ENCODE assay signal across 7 cellular contexts in genomic region chr2:56009758-56010534, GRCh38.
DNase-seq lines count a peak whose midpoint lies in the region; ATAC-seq, FAIRE-seq and TF ChIP-seq lines count a peak whose summit lies in the region.

No MANE protein-coding gene starts in this region.

- H3K27me3 Mint-ChIP-seq in naive thymus-derived CD4-positive, alpha-beta T cell: peaks cover 0 to 5% (median 0%) of the 10 kb centered on the region in 5 donors

- WGBS in GM12878 (ENCODE audit: insufficient coverage, insufficient replicate concordance, low lambda C conversion rate, missing lambda C conversion rate): 33% methylated on average over 3 of the region's 3 CpGs
- no CpG with 5 or more reads among the region's 3 CpGs for WGBS in mesendoderm (ENCODE audit: extremely low coverage, insufficient coverage, low lambda C conversion rate)
- 15 to 17% methylated on average over 3 of the region's 3 CpGs for WGBS in thyroid gland, 2 donors

- H3K9me3 ChIP-seq in GM12878 (replicated peaks; ENCODE audit: control insufficient read depth, insufficient read depth, low read length) (no peaks in the 10 kb centered on the region), thyroid gland (no peaks in the 10 kb centered on the region)
- no peaks in the 10 kb centered on the region for H3K9me3 ChIP-seq in naive thymus-derived CD4-positive, alpha-beta T cell (ENCODE audit: control insufficient read depth in 2 of 3, low read length in 3 of 3)

- H3K79me2 ChIP-seq in GM12878 (ENCODE audit: control insufficient read depth, insufficient read depth, low read length) (no peaks in the 10 kb centered on the region), mesendoderm (ENCODE audit: control insufficient read depth, insufficient read depth, low read length) (no peaks in the 10 kb centered on the region)

- peak; percentile 29; the same call in 2 of the 3 replicates for TF ChIP-seq CTCF in GM12872 (IDR thresholded peaks at IDR 0.05; ENCODE audit: insufficient read depth, low read depth, low read length)
- TF ChIP-seq CTCF in GM12878 (IDR thresholded peaks at IDR 0.05 in 2 of 3, conservative IDR thresholded peaks at IDR 0.05 in 1 of 3; ENCODE audit: control insufficient read depth in 2 of 3, extremely low read depth in 1 of 3, insufficient read depth in 1 of 3, low read depth in 3 of 3, low read length in 3 of 3): peak in 2 of 3 experiments; percentile 42 to 46; a peak in 4 of 6 replicates
- TF ChIP-seq CTCF in thyroid gland (IDR thresholded peaks at IDR 0.05): peak in 3 of 6 experiments; percentile 52 to 65 (median 54)

- H3K4me3 ChIP-seq in GM12878: no peak overlapping the region
- H3K4me3 ChIP-seq in mesendoderm (ENCODE audit: low read length): no peak overlapping the region
- no peak overlapping the region for H3K4me3 ChIP-seq in naive thymus-derived CD4-positive, alpha-beta T cell (ENCODE audit: low read length)
- H3K4me3 ChIP-seq in thyroid gland (replicated peaks in 1 of 3): no peak overlapping the region

- POLR2A ChIA-PET in GM12878 (lab: Charles Lee): no interaction called here
- POLR2A ChIA-PET in naive thymus-derived CD4-positive, alpha-beta T cell (lab: Charles Lee): no interaction called here

- H3K23ac ChIP-seq in mesendoderm (ENCODE audit: low read length): no peak overlapping the region

- TF ChIP-seq RAD21 in GM12878 (IDR thresholded peaks at IDR 0.05; ENCODE audit: insufficient read depth, low read depth, low read length): peak; percentile 53

- intact Hi-C loops in GM12878 (cut with micrococcal nuclease; ENCODE audit: unreplicated experiment) (loop anchor here (1.0 to 2.0 kb wide), 2 partner anchors 239 to 292 kb away; no protein-coding TSS in a partner anchor), thyroid gland (cut with DNase I) (no loop called here)
- intact Hi-C loops in naive thymus-derived CD4-positive, alpha-beta T cell (cut with micrococcal nuclease): loop anchor here in 1 of 2 donors (5.0 kb wide), 1 partner anchor 293 kb away; no protein-coding TSS in a partner anchor

- SMC1A ChIA-PET in GM12878 (lab: Charles Lee; ENCODE audit: uncharacterized antibody, unreplicated experiment): interaction anchor here (0.6 kb wide), 1 partner anchor 163 kb away, joined by 3 read pairs; no protein-coding TSS in a partner anchor

- no peaks in the 10 kb centered on the region for H4K20me1 ChIP-seq in GM12878 (ENCODE audit: control insufficient read depth, insufficient read depth)

- no peak overlapping the region for H2BK120ac ChIP-seq in mesendoderm (ENCODE audit: low read depth, low read length)

- H2AK5ac ChIP-seq in mesendoderm (ENCODE audit: low read length): no peak overlapping the region

- no peak overlapping the region for H3K27ac Mint-ChIP-seq in naive thymus-derived CD4-positive, alpha-beta T cell

- H3K4me1 Mint-ChIP-seq in naive thymus-derived CD4-positive, alpha-beta T cell: no peaks in the 10 kb centered on the region

- no peak overlapping the region for H2BK15ac ChIP-seq in mesendoderm (replicated peaks; ENCODE audit: low read depth)

- H2AFZ ChIP-seq in GM12878 (ENCODE audit: control insufficient read depth, low read depth, low read length): no peak overlapping the region

- H3K18ac ChIP-seq in mesendoderm (ENCODE audit: low read length): no peak overlapping the region

- H3K79me1 ChIP-seq in mesendoderm (ENCODE audit: low read length): no peaks in the 10 kb centered on the region

- no peaks in the 10 kb centered on the region for H3K4me1 ChIP-seq in GM12878 (ENCODE audit: control insufficient read depth, insufficient read depth, low read length)
- peaks cover 2% of the 10 kb centered on the region for H3K4me1 ChIP-seq in mesendoderm (ENCODE audit: control insufficient read depth, low read depth, low read length)
- no peaks in the 10 kb centered on the region for H3K4me1 ChIP-seq in naive thymus-derived CD4-positive, alpha-beta T cell (ENCODE audit: control insufficient read depth in 2 of 2, insufficient read depth in 2 of 2, low read length in 2 of 2)
- peaks cover 7 to 11% of the 10 kb centered on the region in 2 donors for H3K4me1 ChIP-seq in thyroid gland

- H3K27ac ChIP-seq in GM12878 (ENCODE audit: control insufficient read depth, insufficient read depth): no peak overlapping the region
- H3K27ac ChIP-seq in mesendoderm (ENCODE audit: low read depth, low read length): no peak overlapping the region
- H3K27ac ChIP-seq in naive thymus-derived CD4-positive, alpha-beta T cell (ENCODE audit: low read depth, low read length): no peak overlapping the region
- no peak overlapping the region for H3K27ac ChIP-seq in thyroid gland

- TF ChIP-seq EP300 in GM12878 (IDR thresholded peaks at IDR 0.05; ENCODE audit: borderline replicate concordance in 1 of 2, control insufficient read depth in 1 of 2, low read depth in 2 of 2, low read length in 2 of 2): no peak

- no peaks in the 10 kb centered on the region for H3K36me3 Mint-ChIP-seq in naive thymus-derived CD4-positive, alpha-beta T cell

- no peak overlapping the region for H2BK5ac ChIP-seq in mesendoderm (ENCODE audit: low read length)

- BruUV-seq in GM12878 (replicated peaks; lab: Mats Ljungman, UMichigan): no TSS peak

- no peak overlapping the region for H3K4me2 ChIP-seq in GM12878 (ENCODE audit: control insufficient read depth, insufficient read depth)
- no peak overlapping the region for H3K4me2 ChIP-seq in mesendoderm (ENCODE audit: low read length)

- no peak for TF ChIP-seq POLR2A in GM12878 (IDR thresholded peaks at IDR 0.05; ENCODE audit: low read depth, low read length)
- no peak for TF ChIP-seq POLR2A in thyroid gland (IDR thresholded peaks at IDR 0.05)

- in situ Hi-C loops in GM12878 (cut with MboI): no loop called here

- H4K8ac ChIP-seq in mesendoderm (ENCODE audit: low read depth, low read length): no peak overlapping the region

- H4K5ac ChIP-seq in mesendoderm (ENCODE audit: low read length): no peak overlapping the region

- no peaks in the 10 kb centered on the region for H3K27me3 ChIP-seq in GM12878 (replicated peaks in 1 of 2; ENCODE audit: control insufficient read depth in 2 of 2, insufficient read depth in 2 of 2, low read length in 1 of 2)
- H3K27me3 ChIP-seq in mesendoderm (ENCODE audit: insufficient read depth, low read length, poor library complexity): no peaks in the 10 kb centered on the region
- no peaks in the 10 kb centered on the region for H3K27me3 ChIP-seq in naive thymus-derived CD4-positive, alpha-beta T cell (ENCODE audit: control insufficient read depth in 2 of 2, insufficient read depth in 2 of 2, low read length in 2 of 2)
- H3K27me3 ChIP-seq in thyroid gland: no peaks in the 10 kb centered on the region

- DNase-seq in NCI-H1930 (lab: John Stamatoyannopoulos, UW) (peak; percentile 17 to 26), GM12878 (ENCODE audit: low read depth, low spot score) (no peak), mesendoderm (peak; percentile 29), thyroid gland (no peak), COLO668 (lab: John Stamatoyannopoulos, UW; ENCODE audit: unreplicated experiment) (no peak)
- DNase-seq in naive thymus-derived CD4-positive, alpha-beta T cell: no peak

- H3K9ac ChIP-seq in GM12878 (ENCODE audit: control insufficient read depth, insufficient read depth, low read length) (no peak overlapping the region), mesendoderm (ENCODE audit: low read length) (no peak overlapping the region)

- H3K56ac ChIP-seq in mesendoderm (ENCODE audit: low read length): no peak overlapping the region

- CTCF ChIA-PET in GM12878 (lab: Yijun Ruan, JAX): interaction anchor here (1.0 to 1.3 kb wide), 2 partner anchors 238 to 292 kb away, joined by 3 to 5 read pairs; no protein-coding TSS in a partner anchor
- CTCF ChIA-PET in naive thymus-derived CD4-positive, alpha-beta T cell (lab: Charles Lee): no interaction called here

- no peak overlapping the region for H3K4ac ChIP-seq in mesendoderm (ENCODE audit: low read depth, low read length)

- peaks cover 0 to 8% (median 0%) of the 10 kb centered on the region in 11 donors for H3K9me3 Mint-ChIP-seq in naive thymus-derived CD4-positive, alpha-beta T cell

- no peak for ATAC-seq in GM12878
- ATAC-seq in naive thymus-derived CD4-positive, alpha-beta T cell: no peak

- H3K36me3 ChIP-seq in GM12878 (ENCODE audit: control insufficient read depth in 2 of 2, insufficient read depth in 2 of 2, low read length in 1 of 2) (no peaks in the 10 kb centered on the region), mesendoderm (ENCODE audit: control insufficient read depth, insufficient read depth, low read length) (no peaks in the 10 kb centered on the region), thyroid gland (no peaks in the 10 kb centered on the region)
- no peaks in the 10 kb centered on the region for H3K36me3 ChIP-seq in naive thymus-derived CD4-positive, alpha-beta T cell (ENCODE audit: control insufficient read depth in 2 of 3, insufficient read depth in 3 of 3, low read length in 3 of 3)

- H3K4me3 Mint-ChIP-seq in naive thymus-derived CD4-positive, alpha-beta T cell: no peak overlapping the region

- RAD21 ChIA-PET in GM12878 (lab: Charles Lee; ENCODE audit: unreplicated experiment): no interaction called here

- FAIRE-seq in GM12878 (lab: Jason Lieb, UNC): no peak

TF ChIP-seq in GM12878, 131 proteins besides CTCF, POLR2A, EP300 and RAD21:
- no peak for TF ChIP-seq EZH2 (IDR thresholded peaks at IDR 0.05; ENCODE audit: borderline replicate concordance, control insufficient read depth, low read depth, low read length)
- peak; percentile 44; the same call in 1 of the 2 replicates for TF ChIP-seq SMC3 (IDR thresholded peaks at IDR 0.05; ENCODE audit: borderline replicate concordance, low read length)
- TF ChIP-seq, protein P1, sequence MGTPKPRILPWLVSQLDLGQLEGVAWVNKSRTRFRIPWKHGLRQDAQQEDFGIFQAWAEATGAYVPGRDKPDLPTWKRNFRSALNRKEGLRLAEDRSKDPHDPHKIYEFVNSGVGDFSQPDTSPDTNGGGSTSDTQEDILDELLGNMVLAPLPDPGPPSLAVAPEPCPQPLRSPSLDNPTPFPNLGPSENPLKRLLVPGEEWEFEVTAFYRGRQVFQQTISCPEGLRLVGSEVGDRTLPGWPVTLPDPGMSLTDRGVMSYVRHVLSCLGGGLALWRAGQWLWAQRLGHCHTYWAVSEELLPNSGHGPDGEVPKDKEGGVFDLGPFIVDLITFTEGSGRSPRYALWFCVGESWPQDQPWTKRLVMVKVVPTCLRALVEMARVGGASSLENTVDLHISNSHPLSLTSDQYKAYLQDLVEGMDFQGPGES (IDR thresholded peaks at IDR 0.05): no peak
- no peak for TF ChIP-seq GABPA (IDR thresholded peaks at IDR 0.05; ENCODE audit: low read depth)

Comparison
In these comparisons a context has a peak if more than half of its experiments do, and no peak if none do; other contexts are left out.
1. DNase-seq: peak in NCI-H1930 (2 of 2) and mesendoderm (single experiment); none in GM12878 (single experiment), naive thymus-derived CD4-positive, alpha-beta T cell (0 of 9), thyroid gland (0 of 2) and COLO668 (single experiment).